ENCODE assay signal across 8 cellular contexts in genomic region chr16:86894925-86895324, GRCh38.
"Had no signal": no experiment of that assay in that cellular context is flagged by ENCODE, and none has a peak within 500 bp of the region (broad histone marks: within the 10 kb centered on the region; RNA-seq: fewer than 3 reads in every experiment).

No MANE protein-coding gene starts in this region.

- H3K4me3 Mint-ChIP-seq: GM23338, H9, IgD-negative memory B cell had no signal

- H3K4me3 ChIP-seq: GM23338 had no signal

- H3K27ac Mint-ChIP-seq: GM23338 had no signal

- H3K9me3 Mint-ChIP-seq: GM23338, H9, IgD-negative memory B cell had no signal

- H3K27ac ChIP-seq: HL-60 had no signal

- DNase-seq: H9, HCEC 1CT had no signal

- ATAC-seq: HepG2 had no signal

- H3K4me2 ChIP-seq: GM23338 had no signal

- H2AFZ ChIP-seq: GM23338 had no signal

- FAIRE-seq: H1, H54, HepG2 had no signal

- H3K4me1 Mint-ChIP-seq: IgD-negative memory B cell had no signal
